In the genomic region with DNA sequence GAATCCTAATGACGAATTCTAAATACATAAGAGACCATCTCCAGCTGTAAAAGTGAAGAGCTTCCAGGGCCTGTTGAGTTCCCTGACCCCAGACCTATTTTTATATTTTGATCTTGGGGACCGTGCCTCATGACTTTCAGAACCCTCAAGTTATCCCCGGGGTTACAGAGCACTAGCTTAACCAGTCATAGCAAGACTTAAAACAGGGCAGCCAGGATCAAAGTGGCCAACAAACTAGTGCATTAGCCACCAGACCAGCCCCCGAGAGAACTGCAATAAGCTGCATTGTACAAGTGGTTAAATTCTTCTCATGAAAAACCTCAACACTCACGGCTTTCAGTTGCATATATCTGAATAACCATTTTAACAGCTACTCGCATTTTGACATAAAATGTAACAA, we compare ENCODE assay signal across 30 cellular contexts.
"Had no signal": no experiment of that assay in that cellular context is flagged by ENCODE, and none has a peak within 500 bp of the region (broad histone marks: within the 10 kb centered on the region; RNA-seq: fewer than 3 reads in every experiment).

No MANE protein-coding gene starts in this region.

- H3K4me3 Mint-ChIP-seq: activated CD4-positive, alpha-beta memory T cell treated with anti-CD3 and anti-CD28 coated beads for 36 hours; activated CD4-positive, alpha-beta T cell treated with anti-CD3 and anti-CD28 coated beads, Interleukin-2, amount 10 ng/mL, durations not matched to agents 24 days and 14 days; activated naive CD8-positive, alpha-beta T cell treated with anti-CD3 and anti-CD28 coated beads, Interleukin-2, amount 50 U/mL, for 24 hours; activated T-helper 1 cell treated with anti-CD3 and anti-CD28 coated beads, Interleukin-12 subunit alpha, Interleukin-12 subunit beta, Interleukin-2, Interleukin-4 antibody, amounts not matched to agents 30 ng/mL and 10 ng/mL and 1 ng/mL, durations not matched to agents 14 hours and 24 hours and 36 hours; nephron; stimulated activated naive B cell treated with anti-CD40 and anti-IgM and Interleukin-4, amounts not matched to agents 10 μg/mL and 1 μg/mL and 100 μg/mL, for 72 hours had no signal

- H3K9me3 ChIP-seq: esophagus muscularis mucosa, heart right ventricle, left lung, lower lobe of right lung, mucosa of descending colon, psoas muscle, sigmoid colon, stomach, thyroid gland, upper lobe of left lung had no signal

- H2AFZ ChIP-seq: parathyroid adenoma had no signal

- H3K27me3 Mint-ChIP-seq: activated naive CD8-positive, alpha-beta T cell treated with anti-CD3 and anti-CD28 coated beads, Interleukin-2, amount 50 U/mL, for 24 hours had no signal

- H3K4me1 ChIP-seq: esophagus muscularis mucosa, foreskin keratinocyte, heart right ventricle, left lung, lower lobe of right lung, parathyroid adenoma, psoas muscle, sigmoid colon, stomach, upper lobe of left lung had no signal

- H3K9me3 Mint-ChIP-seq: activated CD4-positive, alpha-beta memory T cell treated with anti-CD3 and anti-CD28 coated beads for 36 hours; activated CD4-positive, alpha-beta T cell treated with anti-CD3 and anti-CD28 coated beads, Interleukin-2, amount 10 ng/mL, durations not matched to agents 24 days and 14 days; activated naive CD8-positive, alpha-beta T cell treated with anti-CD3 and anti-CD28 coated beads, Interleukin-2, amount 50 U/mL, for 24 hours; activated T-helper 1 cell treated with anti-CD3 and anti-CD28 coated beads, Interleukin-12 subunit alpha, Interleukin-12 subunit beta, Interleukin-2, Interleukin-4 antibody, amounts not matched to agents 30 ng/mL and 10 ng/mL and 1 ng/mL, durations not matched to agents 14 hours and 24 hours and 36 hours; nephron; stimulated activated naive B cell treated with anti-CD40 and anti-IgM and Interleukin-4, amounts not matched to agents 10 μg/mL and 1 μg/mL and 100 μg/mL, for 72 hours had no signal

- H3K27ac Mint-ChIP-seq: activated CD4-positive, alpha-beta memory T cell treated with anti-CD3 and anti-CD28 coated beads for 36 hours; activated CD4-positive, alpha-beta T cell treated with anti-CD3 and anti-CD28 coated beads, Interleukin-2, amount 10 ng/mL, durations not matched to agents 24 days and 14 days; activated naive CD8-positive, alpha-beta T cell treated with anti-CD3 and anti-CD28 coated beads, Interleukin-2, amount 50 U/mL, for 24 hours; activated T-helper 1 cell treated with anti-CD3 and anti-CD28 coated beads, Interleukin-12 subunit alpha, Interleukin-12 subunit beta, Interleukin-2, Interleukin-4 antibody, amounts not matched to agents 30 ng/mL and 10 ng/mL and 1 ng/mL, durations not matched to agents 14 hours and 24 hours and 36 hours; nephron; stimulated activated naive B cell treated with anti-CD40 and anti-IgM and Interleukin-4, amounts not matched to agents 10 μg/mL and 1 μg/mL and 100 μg/mL, for 72 hours had no signal

- H3K36me3 ChIP-seq: esophagus muscularis mucosa, heart right ventricle, left lung, lower lobe of right lung, sigmoid colon, stomach, thyroid gland, upper lobe of left lung had no signal

- H3K36me3 Mint-ChIP-seq: activated CD4-positive, alpha-beta memory T cell treated with anti-CD3 and anti-CD28 coated beads for 36 hours; stimulated activated naive B cell treated with anti-CD40 and anti-IgM and Interleukin-4, amounts not matched to agents 10 μg/mL and 1 μg/mL and 100 μg/mL, for 72 hours had no signal

- H3K27me3 ChIP-seq: esophagus muscularis mucosa, left lung, sigmoid colon, stomach, thyroid gland, upper lobe of left lung had no signal

- H3K4me1 Mint-ChIP-seq: activated CD4-positive, alpha-beta T cell treated with anti-CD3 and anti-CD28 coated beads, Interleukin-2, amount 10 ng/mL, durations not matched to agents 24 days and 14 days; activated naive CD8-positive, alpha-beta T cell treated with anti-CD3 and anti-CD28 coated beads, Interleukin-2, amount 50 U/mL, for 24 hours; nephron; stimulated activated naive B cell treated with anti-CD40 and anti-IgM and Interleukin-4, amounts not matched to agents 10 μg/mL and 1 μg/mL and 100 μg/mL, for 72 hours had no signal

- DNase-seq: activated CD4-positive, alpha-beta memory T cell treated with anti-CD3 and anti-CD28 coated beads for 36 hours; activated CD4-positive, alpha-beta T cell treated with anti-CD3 and anti-CD28 coated beads, Interleukin-2, amount 10 ng/mL, durations not matched to agents 24 days and 14 days; activated CD8-positive, alpha-beta memory T cell treated with anti-CD3 and anti-CD28 coated beads, Interleukin-2, amount 50 U/mL, for 4 hours; activated gamma-delta T cell; activated naive CD4-positive, alpha-beta T cell treated with anti-CD3 and anti-CD28 coated beads, Interleukin-2, amount 50 U/mL, for 16 hours; activated naive CD8-positive, alpha-beta T cell treated with anti-CD3 and anti-CD28 coated beads, Interleukin-2, amount 50 U/mL, for 24 hours; activated T-cell treated with anti-CD3 and anti-CD28 coated beads, Interleukin-2, amount 50 U/mL, for 1 hour; amygdala; caudate nucleus; cortex of kidney; foreskin keratinocyte; heart right ventricle; left lung; lower lobe of right lung; mucosa of descending colon; occipital lobe; psoas muscle; sigmoid colon; small intestine; stimulated activated CD4-positive, alpha-beta T cell treated with anti-CD3 and anti-CD28 coated beads, Interleukin-4, amount 100 ng/mL, for 4 hours; stimulated activated CD8-positive, alpha-beta memory T cell treated with anti-CD3 and anti-CD28 coated beads, Interleukin-4, amount 100 ng/mL, for 48 hours; stimulated activated naive B cell treated with anti-CD40 and anti-IgM and Interleukin-4, amounts not matched to agents 10 μg/mL and 1 μg/mL and 100 μg/mL, for 72 hours; stomach; T-helper 1 cell; thyroid gland; upper lobe of left lung had no signal

- H3K27ac ChIP-seq: esophagus muscularis mucosa, foreskin keratinocyte, heart right ventricle, left lung, lower lobe of right lung, parathyroid adenoma, psoas muscle, sigmoid colon, stomach, thyroid gland, upper lobe of left lung had no signal

- ATAC-seq: activated naive CD8-positive, alpha-beta T cell treated with anti-CD3 and anti-CD28 coated beads, Interleukin-2, amount 50 U/mL, for 24 hours; foreskin keratinocyte; heart right ventricle; left lung; lower lobe of right lung; mucosa of descending colon; psoas muscle; stimulated activated naive B cell treated with anti-CD40 and anti-IgM and Interleukin-4, amounts not matched to agents 10 μg/mL and 1 μg/mL and 100 μg/mL, for 72 hours had no signal

- H3K4me3 ChIP-seq: esophagus muscularis mucosa, heart right ventricle, left lung, lower lobe of right lung, mucosa of descending colon, psoas muscle, sigmoid colon, stomach, thyroid gland, upper lobe of left lung had no signal
